ENCODE assay signal across 8 cellular contexts in the genomic region with DNA sequence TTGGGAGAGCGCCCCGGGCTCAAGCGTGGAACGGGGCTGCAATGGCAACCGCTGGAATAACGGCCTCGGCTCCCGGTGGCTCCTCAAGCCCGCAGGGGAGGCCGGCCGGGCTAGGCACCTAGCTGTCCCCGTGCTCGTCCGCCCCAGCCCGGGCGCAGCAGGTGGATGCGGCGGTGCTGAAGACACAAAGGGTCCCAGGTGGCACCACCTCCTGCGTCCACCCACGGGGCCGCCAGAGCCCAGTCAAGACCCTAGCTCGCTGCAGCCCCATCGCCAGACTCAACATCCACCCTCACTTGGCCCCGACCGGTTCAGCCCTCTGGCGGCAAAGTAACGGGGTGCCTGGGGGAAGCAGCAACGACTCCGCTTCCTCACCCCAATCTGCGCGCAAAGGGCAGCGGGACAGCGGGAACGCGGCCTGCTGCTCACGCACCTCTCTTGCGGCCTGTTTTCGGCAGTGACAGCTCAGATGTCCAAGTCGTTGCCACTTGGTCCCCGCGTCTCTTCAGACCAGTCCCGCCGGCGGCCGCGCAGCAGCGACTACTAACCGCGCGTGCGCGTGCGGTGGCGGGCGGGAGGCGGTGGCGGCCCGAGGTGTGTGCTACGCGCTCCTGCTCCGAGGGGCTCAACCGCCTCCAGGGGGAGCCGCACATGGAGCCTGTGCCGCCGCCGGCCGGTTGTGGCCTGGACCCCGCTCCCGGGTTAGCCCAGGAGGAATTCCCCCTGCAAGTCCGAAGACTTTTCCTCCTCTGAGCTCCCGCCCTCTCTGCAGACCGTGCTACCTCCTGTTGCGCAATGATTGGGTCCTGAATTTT. TPM values are rescaled to one million over a fixed set of nuclear protein-coding genes. Genes with fewer than 3 reads are reported as not detected.
DNase-seq lines count a peak whose midpoint lies in the region; ATAC-seq and TF ChIP-seq lines count a peak whose summit lies in the region.

A gene with protein sequence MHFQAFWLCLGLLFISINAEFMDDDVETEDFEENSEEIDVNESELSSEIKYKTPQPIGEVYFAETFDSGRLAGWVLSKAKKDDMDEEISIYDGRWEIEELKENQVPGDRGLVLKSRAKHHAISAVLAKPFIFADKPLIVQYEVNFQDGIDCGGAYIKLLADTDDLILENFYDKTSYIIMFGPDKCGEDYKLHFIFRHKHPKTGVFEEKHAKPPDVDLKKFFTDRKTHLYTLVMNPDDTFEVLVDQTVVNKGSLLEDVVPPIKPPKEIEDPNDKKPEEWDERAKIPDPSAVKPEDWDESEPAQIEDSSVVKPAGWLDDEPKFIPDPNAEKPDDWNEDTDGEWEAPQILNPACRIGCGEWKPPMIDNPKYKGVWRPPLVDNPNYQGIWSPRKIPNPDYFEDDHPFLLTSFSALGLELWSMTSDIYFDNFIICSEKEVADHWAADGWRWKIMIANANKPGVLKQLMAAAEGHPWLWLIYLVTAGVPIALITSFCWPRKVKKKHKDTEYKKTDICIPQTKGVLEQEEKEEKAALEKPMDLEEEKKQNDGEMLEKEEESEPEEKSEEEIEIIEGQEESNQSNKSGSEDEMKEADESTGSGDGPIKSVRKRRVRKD (minus strand): TSS at position 545 of the 815 bp plus-strand sequence. CDS start 14,570 bp downstream, outside the sequence.

- H3K36me3 Mint-ChIP-seq in CD14-positive monocyte, result no peaks in the 10 kb centered on the region
- H3K36me3 Mint-ChIP-seq in stimulated activated memory B cell treated with anti-CD40 and anti-IgM and Interleukin-4, amounts not matched to agents 10 μg/mL and 1 μg/mL and 100 μg/mL, for 72 hours, result no peaks in the 10 kb centered on the region

- no peak for TF ChIP-seq POLR2A in erythroblast (IDR thresholded peaks at IDR 0.05; ENCODE audit: low read length)

- H3K4me3 ChIP-seq in mucosa of descending colon, result peak within 1 kb of the TSS; percentile 6

- peak within 1 kb of the TSS; percentile 88 to 93 for H3K4me3 Mint-ChIP-seq in CD14-positive monocyte
- H3K4me3 Mint-ChIP-seq in stimulated activated memory B cell treated with anti-CD40 and anti-IgM and Interleukin-4, amounts not matched to agents 10 μg/mL and 1 μg/mL and 100 μg/mL, for 72 hours, result peak within 1 kb of the TSS; percentile 81

- intact Hi-C loops in CD14-positive monocyte (cut with micrococcal nuclease), result no loop called here
- intact Hi-C loops in mucosa of descending colon (cut with DNase I, micrococcal nuclease), result no loop called here

- peak; percentile 53 for DNase-seq in CD14-positive monocyte (ENCODE audit: low spot score)
- DNase-seq in NCI-H69 (lab: John Stamatoyannopoulos, UW), result peak; percentile 88
- DNase-seq in activated CD8-positive, alpha-beta memory T cell treated with anti-CD3 and anti-CD28 coated beads, Interleukin-2, amount 50 U/mL, for 4 hours, result peak; percentile 40
- peak; percentile 82 to 88 for DNase-seq in erythroblast (lab: John Stamatoyannopoulos, UW)
- peak; percentile 60 to 74 (median 66) for DNase-seq in mucosa of descending colon

- H3K4me1 Mint-ChIP-seq in CD14-positive monocyte, result peaks cover 13% of the 10 kb centered on the region
- peaks cover 15% of the 10 kb centered on the region for H3K4me1 Mint-ChIP-seq in stimulated activated memory B cell treated with anti-CD40 and anti-IgM and Interleukin-4, amounts not matched to agents 10 μg/mL and 1 μg/mL and 100 μg/mL, for 72 hours

- H3K27ac Mint-ChIP-seq in CD14-positive monocyte, result peak within 1 kb of the TSS in 2 of 7 donors; percentile 46 to 64
- H3K27ac Mint-ChIP-seq in stimulated activated memory B cell treated with anti-CD40 and anti-IgM and Interleukin-4, amounts not matched to agents 10 μg/mL and 1 μg/mL and 100 μg/mL, for 72 hours, result no peak within 1 kb of the TSS

- no peaks in the 10 kb centered on the region for H3K9me3 ChIP-seq in mucosa of descending colon

- TF ChIP-seq CTCF in CD14-positive monocyte (IDR thresholded peaks at IDR 0.05) (peak; percentile 29), mucosa of descending colon (IDR thresholded peaks at IDR 0.05) (peak; percentile 7)

- H3K27me3 Mint-ChIP-seq in CD14-positive monocyte (ENCODE audit: low read depth in 3 of 3), result peaks cover 4 to 10% (median 8%) of the 10 kb centered on the region in 3 donors
- H3K27me3 Mint-ChIP-seq in stimulated activated memory B cell treated with anti-CD40 and anti-IgM and Interleukin-4, amounts not matched to agents 10 μg/mL and 1 μg/mL and 100 μg/mL, for 72 hours, result peaks cover 68% of the 10 kb centered on the region

- H3K4me1 ChIP-seq in mucosa of descending colon (ENCODE audit: low read depth), result peaks cover 7% of the 10 kb centered on the region

- ATAC-seq in GM19397 (IDR thresholded peaks at IDR 0.05; ENCODE audit: unreplicated experiment), result peak; percentile 92
- ATAC-seq in HG03520 (IDR thresholded peaks at IDR 0.05; ENCODE audit: unreplicated experiment), result peak; percentile 81
- peak; percentile 90 for ATAC-seq in mucosa of descending colon
- peak; percentile 87 for ATAC-seq in stimulated activated memory B cell treated with anti-CD40 and anti-IgM and Interleukin-4, amounts not matched to agents 10 μg/mL and 1 μg/mL and 100 μg/mL, for 72 hours

- H3K9me3 Mint-ChIP-seq in CD14-positive monocyte, result no peaks in the 10 kb centered on the region
- no peaks in the 10 kb centered on the region for H3K9me3 Mint-ChIP-seq in stimulated activated memory B cell treated with anti-CD40 and anti-IgM and Interleukin-4, amounts not matched to agents 10 μg/mL and 1 μg/mL and 100 μg/mL, for 72 hours

- H3K36me3 ChIP-seq in mucosa of descending colon (ENCODE audit: low read depth), result no peaks in the 10 kb centered on the region

RNA-seq across cellular contexts. Expression of the gene that starts here (rescaled TPM):
- polyA plus RNA-seq in CD14-positive monocyte, result under 1 TPM; 0.10 to 0.54 TPM
- total RNA-seq in mucosa of descending colon, result 1 to 10 TPM; 1.5 to 7.9 (median 1.8) TPM

Comparison
In these comparisons a context has a peak if more than half of its experiments do, and no peak if none do; other contexts are left out.
1. Peak in every context shown above with its lines: DNase-seq, ATAC-seq and H3K4me3 ChIP-seq.
2. Peak in DNase-seq in CD14-positive monocyte; RNA of the gene not detected or under 1 TPM.